In the genomic region with DNA sequence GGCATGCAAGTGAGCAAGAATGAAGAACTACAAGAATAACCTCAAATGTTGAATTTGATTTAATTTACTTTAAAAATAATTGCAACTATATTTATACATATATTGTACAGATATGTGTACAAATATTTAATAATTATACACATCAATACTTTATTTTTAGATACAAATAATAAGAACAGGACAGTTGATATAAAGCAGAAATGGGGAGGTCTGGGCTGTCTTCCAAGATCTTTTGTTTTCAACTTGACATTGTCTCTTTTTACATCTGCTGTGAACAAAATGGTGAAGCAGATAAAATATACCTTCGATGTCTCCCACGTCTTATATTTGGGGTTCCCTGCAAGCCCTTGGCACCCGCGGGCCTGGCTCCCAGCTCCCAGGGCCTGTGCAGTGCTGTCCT, we compare ENCODE assay signal across 1 cellular context.
TF ChIP-seq lines count a peak whose summit lies in the region.

No MANE protein-coding gene starts in this region.

TF ChIP-seq in IMR-90, 13 proteins besides CTCF, POLR2A, EP300 and RAD21:
- no peak for TF ChIP-seq MXI1 (IDR thresholded peaks at IDR 0.05; ENCODE audit: borderline replicate concordance, low read depth, low read length)
